In the genomic region with DNA sequence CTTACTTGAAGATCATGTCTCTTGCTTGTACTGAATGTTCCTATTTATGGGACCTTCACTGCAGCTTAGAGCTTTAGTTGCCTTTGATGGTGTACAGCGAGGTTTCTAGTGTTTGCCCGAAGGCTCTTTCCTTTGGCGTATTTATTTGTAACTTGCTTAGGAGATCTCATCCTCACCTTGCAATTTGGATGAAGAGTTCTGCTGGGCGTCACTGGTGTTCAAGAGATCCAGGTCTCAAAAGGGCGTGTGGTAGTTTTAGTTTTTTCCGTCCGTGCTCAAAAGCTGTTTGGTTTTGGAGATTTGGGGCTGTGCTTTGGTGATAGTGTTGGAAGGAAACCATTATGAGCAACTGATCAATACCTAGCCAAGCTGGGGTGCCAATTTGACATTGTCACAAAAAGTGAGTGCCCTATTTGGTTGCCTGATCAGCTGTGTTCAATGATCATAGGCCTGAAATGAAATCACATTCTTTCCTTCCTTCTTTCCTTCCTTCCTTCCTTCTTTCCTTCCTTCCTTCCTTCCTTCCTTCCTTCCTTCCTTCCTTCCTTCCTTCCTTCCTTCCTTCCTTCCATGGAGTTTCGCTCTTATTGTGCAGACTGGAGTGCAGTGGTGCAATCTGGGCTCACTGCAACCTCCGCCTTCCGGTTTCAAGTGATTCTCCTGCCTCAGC, we compare ENCODE assay signal across 14 cellular contexts.
"Had no signal": no experiment of that assay in that cellular context is flagged by ENCODE, and none has a peak within 500 bp of the region (broad histone marks: within the 10 kb centered on the region; RNA-seq: fewer than 3 reads in every experiment).

No MANE protein-coding gene starts in this region.

- DNase-seq: activated CD4-positive, alpha-beta T cell treated with anti-CD3 and anti-CD28 coated beads for 1 hour; central memory CD4-positive, alpha-beta T cell; cortex of kidney; effector CD8-positive, alpha-beta T cell; heart left ventricle; mucosa of descending colon; naive thymus-derived CD8-positive, alpha-beta T cell; ovary; Right ventricle myocardium superior; stimulated activated CD4-positive, alpha-beta T cell treated with anti-CD3 and anti-CD28 coated beads, Interleukin-12 subunit alpha, Interleukin-12 subunit beta, amount 100 ng/mL, for 4 hours; stomach had no signal

- H3K27ac Mint-ChIP-seq: naive thymus-derived CD8-positive, alpha-beta T cell had no signal

- H3K4me3 ChIP-seq: mucosa of descending colon, ovary, stomach, thoracic aorta had no signal

- H3K9me3 Mint-ChIP-seq: naive thymus-derived CD8-positive, alpha-beta T cell had no signal

- H3K27ac ChIP-seq: ovary, stomach, thoracic aorta had no signal

- ATAC-seq: heart left ventricle; left lobe of liver; mucosa of descending colon; naive thymus-derived CD8-positive, alpha-beta T cell; SK-N-SH treated with all-trans-retinoic acid at 6 μM for 48 hours had no signal

- H3K27me3 ChIP-seq: ovary had no signal

- H3K9me3 ChIP-seq: heart left ventricle, mucosa of descending colon, ovary, stomach, thoracic aorta had no signal

- H3K36me3 ChIP-seq: heart left ventricle, ovary, stomach, thoracic aorta had no signal

- H3K4me3 Mint-ChIP-seq: naive thymus-derived CD8-positive, alpha-beta T cell had no signal
